Comparison of ENCODE assay signal across 1 cellular context in the genomic region with DNA sequence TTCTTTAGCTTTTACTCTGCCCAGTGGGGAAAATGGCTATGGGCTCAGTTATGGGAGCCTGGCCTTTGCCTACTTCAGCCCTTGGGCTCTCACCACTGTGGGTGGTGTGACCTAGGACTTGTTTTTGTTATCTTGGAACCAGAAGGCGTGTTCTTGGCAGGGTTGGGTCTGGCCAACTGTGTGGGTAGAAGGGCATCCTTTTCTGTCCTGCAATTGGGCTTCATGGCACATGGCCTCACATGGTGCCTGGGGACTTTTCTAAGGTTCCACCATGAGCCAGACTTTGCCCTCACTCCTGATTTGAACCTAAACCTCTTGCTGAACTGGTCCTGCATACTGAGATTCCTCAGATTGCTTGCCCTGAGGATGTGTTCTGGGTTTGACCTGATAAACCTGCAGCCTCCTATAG.
TF ChIP-seq lines count a peak whose summit lies in the region.

No MANE protein-coding gene starts in this region.

TF ChIP-seq in HepG2, 621 proteins besides CTCF, POLR2A, EP300 and RAD21 (continued from another document and continues in another):
- TF ChIP-seq, protein P1, sequence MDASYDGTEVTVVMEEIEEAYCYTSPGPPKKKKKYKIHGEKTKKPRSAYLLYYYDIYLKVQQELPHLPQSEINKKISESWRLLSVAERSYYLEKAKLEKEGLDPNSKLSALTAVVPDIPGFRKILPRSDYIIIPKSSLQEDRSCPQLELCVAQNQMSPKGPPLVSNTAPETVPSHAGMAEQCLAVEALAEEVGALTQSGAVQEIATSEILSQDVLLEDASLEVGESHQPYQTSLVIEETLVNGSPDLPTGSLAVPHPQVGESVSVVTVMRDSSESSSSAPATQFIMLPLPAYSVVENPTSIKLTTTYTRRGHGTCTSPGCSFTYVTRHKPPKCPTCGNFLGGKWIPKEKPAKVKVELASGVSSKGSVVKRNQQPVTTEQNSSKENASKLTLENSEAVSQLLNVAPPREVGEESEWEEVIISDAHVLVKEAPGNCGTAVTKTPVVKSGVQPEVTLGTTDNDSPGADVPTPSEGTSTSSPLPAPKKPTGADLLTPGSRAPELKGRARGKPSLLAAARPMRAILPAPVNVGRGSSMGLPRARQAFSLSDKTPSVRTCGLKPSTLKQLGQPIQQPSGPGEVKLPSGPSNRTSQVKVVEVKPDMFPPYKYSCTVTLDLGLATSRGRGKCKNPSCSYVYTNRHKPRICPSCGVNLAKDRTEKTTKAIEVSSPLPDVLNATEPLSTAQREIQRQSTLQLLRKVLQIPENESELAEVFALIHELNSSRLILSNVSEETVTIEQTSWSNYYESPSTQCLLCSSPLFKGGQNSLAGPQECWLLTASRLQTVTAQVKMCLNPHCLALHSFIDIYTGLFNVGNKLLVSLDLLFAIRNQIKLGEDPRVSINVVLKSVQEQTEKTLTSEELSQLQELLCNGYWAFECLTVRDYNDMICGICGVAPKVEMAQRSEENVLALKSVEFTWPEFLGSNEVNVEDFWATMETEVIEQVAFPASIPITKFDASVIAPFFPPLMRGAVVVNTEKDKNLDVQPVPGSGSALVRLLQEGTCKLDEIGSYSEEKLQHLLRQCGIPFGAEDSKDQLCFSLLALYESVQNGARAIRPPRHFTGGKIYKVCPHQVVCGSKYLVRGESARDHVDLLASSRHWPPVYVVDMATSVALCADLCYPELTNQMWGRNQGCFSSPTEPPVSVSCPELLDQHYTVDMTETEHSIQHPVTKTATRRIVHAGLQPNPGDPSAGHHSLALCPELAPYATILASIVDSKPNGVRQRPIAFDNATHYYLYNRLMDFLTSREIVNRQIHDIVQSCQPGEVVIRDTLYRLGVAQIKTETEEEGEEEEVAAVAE (CRISPR knock-in tag; IDR thresholded peaks at IDR 0.05; ENCODE audit: borderline replicate concordance): no peak
- TF ChIP-seq ZNF644 (CRISPR knock-in tag; IDR thresholded peaks at IDR 0.05; ENCODE audit: low read depth) (peak; percentile 14), AKAP8 (CRISPR knock-in tag; IDR thresholded peaks at IDR 0.05) (no peak), ZNF33B (CRISPR knock-in tag; IDR thresholded peaks at IDR 0.05) (no peak), ZNF768 (CRISPR knock-in tag; IDR thresholded peaks at IDR 0.05) (no peak), CREM (IDR thresholded peaks at IDR 0.05) (no peak), CREM (CRISPR knock-in tag; IDR thresholded peaks at IDR 0.05) (no peak), CBX5 (CRISPR knock-in tag; IDR thresholded peaks at IDR 0.05; ENCODE audit: borderline replicate concordance) (no peak), ERF (CRISPR knock-in tag; IDR thresholded peaks at IDR 0.05) (no peak), AGO1 (IDR thresholded peaks at IDR 0.05; ENCODE audit: low read depth, low read length, poor library complexity, severe bottlenecking) (no peak), ZNF589 (CRISPR knock-in tag; conservative IDR thresholded peaks at IDR 0.05) (no peak), SOX6 (IDR thresholded peaks at IDR 0.05) (no peak), SOX6 (CRISPR knock-in tag; IDR thresholded peaks at IDR 0.05) (no peak), BRD4 (CRISPR knock-in tag; IDR thresholded peaks at IDR 0.05) (no peak), FOXA1 (IDR thresholded peaks at IDR 0.05) (no peak), FOXA1 (CRISPR knock-in tag; IDR thresholded peaks at IDR 0.05) (no peak), SETDB1 (CRISPR knock-in tag; IDR thresholded peaks at IDR 0.05; ENCODE audit: borderline replicate concordance) (peak; percentile 79; the same call in 1 of the 2 replicates), PAF1 (CRISPR knock-in tag; IDR thresholded peaks at IDR 0.05) (no peak), NR2F6 (IDR thresholded peaks at IDR 0.05) (no peak), NR2F6 (CRISPR knock-in tag; IDR thresholded peaks at IDR 0.05) (no peak), SP140L (CRISPR knock-in tag; IDR thresholded peaks at IDR 0.05; ENCODE audit: borderline replicate concordance) (no peak), ZNF772 (CRISPR knock-in tag; IDR thresholded peaks at IDR 0.05) (no peak), PRPF4 (IDR thresholded peaks at IDR 0.05; ENCODE audit: low read depth, low read length, poor library complexity, severe bottlenecking) (no peak), GLI4 (CRISPR knock-in tag; IDR thresholded peaks at IDR 0.05; ENCODE audit: borderline replicate concordance) (no peak), ZNF616 (CRISPR knock-in tag; IDR thresholded peaks at IDR 0.05; ENCODE audit: low read depth) (peak; percentile 22; the same call in 1 of the 2 replicates), ZNF629 (CRISPR knock-in tag; conservative IDR thresholded peaks at IDR 0.05) (no peak)
- TF ChIP-seq, protein P2, sequence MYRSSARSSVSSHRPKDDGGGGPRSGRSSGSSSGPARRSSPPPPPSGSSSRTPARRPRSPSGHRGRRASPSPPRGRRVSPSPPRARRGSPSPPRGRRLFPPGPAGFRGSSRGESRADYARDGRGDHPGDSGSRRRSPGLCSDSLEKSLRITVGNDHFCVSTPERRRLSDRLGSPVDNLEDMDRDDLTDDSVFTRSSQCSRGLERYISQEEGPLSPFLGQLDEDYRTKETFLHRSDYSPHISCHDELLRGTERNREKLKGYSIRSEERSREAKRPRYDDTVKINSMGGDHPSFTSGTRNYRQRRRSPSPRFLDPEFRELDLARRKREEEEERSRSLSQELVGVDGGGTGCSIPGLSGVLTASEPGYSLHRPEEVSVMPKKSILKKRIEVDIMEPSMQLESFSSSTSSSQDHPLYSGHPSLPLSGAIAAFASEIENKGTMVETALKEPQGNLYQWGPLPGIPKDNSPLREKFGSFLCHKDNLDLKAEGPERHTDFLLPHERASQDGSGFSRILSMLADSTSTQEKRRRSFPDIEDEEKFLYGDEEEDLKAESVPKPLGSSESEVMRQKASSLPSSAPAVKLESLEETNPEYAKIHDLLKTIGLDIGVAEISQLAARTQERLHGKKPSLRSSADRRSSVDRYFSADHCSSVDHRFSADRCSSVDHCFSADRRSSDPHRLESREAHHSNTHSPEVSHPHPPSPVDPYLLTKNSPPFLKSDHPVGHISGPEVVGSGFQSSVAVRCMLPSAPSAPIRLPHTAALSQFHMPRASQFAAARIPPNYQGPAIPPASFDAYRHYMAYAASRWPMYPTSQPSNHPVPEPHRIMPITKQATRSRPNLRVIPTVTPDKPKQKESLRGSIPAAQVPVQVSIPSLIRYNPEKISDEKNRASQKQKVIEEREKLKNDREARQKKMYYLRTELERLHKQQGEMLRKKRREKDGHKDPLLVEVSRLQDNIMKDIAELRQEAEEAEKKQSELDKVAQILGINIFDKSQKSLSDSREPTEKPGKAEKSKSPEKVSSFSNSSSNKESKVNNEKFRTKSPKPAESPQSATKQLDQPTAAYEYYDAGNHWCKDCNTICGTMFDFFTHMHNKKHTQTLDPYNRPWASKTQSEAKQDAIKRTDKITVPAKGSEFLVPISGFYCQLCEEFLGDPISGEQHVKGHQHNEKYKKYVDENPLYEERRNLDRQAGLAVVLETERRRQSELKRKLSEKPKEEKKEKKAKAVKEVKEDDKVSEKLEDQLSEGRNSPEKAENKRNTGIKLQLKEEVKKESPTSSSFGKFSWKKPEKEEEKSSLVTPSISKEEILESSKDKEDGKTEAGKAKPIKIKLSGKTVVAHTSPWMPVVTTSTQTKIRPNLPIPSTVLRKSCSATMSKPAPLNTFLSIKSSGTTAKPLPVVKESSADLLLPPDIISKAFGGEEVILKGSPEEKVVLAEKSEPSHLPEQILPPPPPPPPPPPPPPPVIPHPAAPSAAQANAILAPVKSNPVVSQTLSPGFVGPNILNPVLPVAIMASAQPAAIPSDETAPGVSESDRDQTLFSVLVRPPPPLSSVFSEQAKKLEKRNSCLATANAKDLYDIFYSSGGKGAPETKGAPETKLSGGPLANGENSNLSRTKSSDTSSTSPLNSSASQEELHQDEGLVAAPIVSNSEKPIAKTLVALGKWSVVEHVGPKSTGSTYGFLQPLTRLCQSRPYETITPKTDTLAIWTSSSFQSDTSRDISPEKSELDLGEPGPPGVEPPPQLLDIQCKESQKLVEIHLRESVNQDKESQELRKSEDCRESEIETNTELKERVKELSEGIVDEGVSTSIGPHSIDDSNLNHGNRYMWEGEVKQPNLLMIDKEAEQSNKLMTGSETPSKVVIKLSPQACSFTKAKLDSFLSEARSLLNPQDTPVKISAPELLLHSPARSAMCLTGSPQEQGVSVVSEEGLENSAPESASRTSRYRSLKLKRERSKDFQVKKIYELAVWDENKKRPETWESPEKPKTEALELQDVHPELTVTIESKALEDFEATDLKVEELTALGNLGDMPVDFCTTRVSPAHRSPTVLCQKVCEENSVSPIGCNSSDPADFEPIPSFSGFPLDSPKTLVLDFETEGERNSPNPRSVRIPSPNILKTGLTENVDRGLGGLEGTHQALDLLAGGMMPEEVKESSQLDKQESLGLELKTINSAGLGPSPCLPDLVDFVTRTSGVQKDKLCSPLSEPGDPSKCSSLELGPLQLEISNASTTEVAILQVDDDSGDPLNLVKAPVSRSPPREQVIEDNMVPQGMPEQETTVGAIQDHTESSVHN (CRISPR knock-in tag; IDR thresholded peaks at IDR 0.05): no peak
- TF ChIP-seq, protein P3, sequence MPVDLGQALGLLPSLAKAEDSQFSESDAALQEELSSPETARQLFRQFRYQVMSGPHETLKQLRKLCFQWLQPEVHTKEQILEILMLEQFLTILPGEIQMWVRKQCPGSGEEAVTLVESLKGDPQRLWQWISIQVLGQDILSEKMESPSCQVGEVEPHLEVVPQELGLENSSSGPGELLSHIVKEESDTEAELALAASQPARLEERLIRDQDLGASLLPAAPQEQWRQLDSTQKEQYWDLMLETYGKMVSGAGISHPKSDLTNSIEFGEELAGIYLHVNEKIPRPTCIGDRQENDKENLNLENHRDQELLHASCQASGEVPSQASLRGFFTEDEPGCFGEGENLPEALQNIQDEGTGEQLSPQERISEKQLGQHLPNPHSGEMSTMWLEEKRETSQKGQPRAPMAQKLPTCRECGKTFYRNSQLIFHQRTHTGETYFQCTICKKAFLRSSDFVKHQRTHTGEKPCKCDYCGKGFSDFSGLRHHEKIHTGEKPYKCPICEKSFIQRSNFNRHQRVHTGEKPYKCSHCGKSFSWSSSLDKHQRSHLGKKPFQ (CRISPR knock-in tag; IDR thresholded peaks at IDR 0.05; ENCODE audit: insufficient replicate concordance): peak; percentile 57
- TF ChIP-seq, protein P4, sequence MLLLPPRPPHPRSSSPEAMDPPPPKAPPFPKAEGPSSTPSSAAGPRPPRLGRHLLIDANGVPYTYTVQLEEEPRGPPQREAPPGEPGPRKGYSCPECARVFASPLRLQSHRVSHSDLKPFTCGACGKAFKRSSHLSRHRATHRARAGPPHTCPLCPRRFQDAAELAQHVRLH (CRISPR knock-in tag; IDR thresholded peaks at IDR 0.05; ENCODE audit: borderline replicate concordance, low read depth): no peak
- TF ChIP-seq, protein P5, sequence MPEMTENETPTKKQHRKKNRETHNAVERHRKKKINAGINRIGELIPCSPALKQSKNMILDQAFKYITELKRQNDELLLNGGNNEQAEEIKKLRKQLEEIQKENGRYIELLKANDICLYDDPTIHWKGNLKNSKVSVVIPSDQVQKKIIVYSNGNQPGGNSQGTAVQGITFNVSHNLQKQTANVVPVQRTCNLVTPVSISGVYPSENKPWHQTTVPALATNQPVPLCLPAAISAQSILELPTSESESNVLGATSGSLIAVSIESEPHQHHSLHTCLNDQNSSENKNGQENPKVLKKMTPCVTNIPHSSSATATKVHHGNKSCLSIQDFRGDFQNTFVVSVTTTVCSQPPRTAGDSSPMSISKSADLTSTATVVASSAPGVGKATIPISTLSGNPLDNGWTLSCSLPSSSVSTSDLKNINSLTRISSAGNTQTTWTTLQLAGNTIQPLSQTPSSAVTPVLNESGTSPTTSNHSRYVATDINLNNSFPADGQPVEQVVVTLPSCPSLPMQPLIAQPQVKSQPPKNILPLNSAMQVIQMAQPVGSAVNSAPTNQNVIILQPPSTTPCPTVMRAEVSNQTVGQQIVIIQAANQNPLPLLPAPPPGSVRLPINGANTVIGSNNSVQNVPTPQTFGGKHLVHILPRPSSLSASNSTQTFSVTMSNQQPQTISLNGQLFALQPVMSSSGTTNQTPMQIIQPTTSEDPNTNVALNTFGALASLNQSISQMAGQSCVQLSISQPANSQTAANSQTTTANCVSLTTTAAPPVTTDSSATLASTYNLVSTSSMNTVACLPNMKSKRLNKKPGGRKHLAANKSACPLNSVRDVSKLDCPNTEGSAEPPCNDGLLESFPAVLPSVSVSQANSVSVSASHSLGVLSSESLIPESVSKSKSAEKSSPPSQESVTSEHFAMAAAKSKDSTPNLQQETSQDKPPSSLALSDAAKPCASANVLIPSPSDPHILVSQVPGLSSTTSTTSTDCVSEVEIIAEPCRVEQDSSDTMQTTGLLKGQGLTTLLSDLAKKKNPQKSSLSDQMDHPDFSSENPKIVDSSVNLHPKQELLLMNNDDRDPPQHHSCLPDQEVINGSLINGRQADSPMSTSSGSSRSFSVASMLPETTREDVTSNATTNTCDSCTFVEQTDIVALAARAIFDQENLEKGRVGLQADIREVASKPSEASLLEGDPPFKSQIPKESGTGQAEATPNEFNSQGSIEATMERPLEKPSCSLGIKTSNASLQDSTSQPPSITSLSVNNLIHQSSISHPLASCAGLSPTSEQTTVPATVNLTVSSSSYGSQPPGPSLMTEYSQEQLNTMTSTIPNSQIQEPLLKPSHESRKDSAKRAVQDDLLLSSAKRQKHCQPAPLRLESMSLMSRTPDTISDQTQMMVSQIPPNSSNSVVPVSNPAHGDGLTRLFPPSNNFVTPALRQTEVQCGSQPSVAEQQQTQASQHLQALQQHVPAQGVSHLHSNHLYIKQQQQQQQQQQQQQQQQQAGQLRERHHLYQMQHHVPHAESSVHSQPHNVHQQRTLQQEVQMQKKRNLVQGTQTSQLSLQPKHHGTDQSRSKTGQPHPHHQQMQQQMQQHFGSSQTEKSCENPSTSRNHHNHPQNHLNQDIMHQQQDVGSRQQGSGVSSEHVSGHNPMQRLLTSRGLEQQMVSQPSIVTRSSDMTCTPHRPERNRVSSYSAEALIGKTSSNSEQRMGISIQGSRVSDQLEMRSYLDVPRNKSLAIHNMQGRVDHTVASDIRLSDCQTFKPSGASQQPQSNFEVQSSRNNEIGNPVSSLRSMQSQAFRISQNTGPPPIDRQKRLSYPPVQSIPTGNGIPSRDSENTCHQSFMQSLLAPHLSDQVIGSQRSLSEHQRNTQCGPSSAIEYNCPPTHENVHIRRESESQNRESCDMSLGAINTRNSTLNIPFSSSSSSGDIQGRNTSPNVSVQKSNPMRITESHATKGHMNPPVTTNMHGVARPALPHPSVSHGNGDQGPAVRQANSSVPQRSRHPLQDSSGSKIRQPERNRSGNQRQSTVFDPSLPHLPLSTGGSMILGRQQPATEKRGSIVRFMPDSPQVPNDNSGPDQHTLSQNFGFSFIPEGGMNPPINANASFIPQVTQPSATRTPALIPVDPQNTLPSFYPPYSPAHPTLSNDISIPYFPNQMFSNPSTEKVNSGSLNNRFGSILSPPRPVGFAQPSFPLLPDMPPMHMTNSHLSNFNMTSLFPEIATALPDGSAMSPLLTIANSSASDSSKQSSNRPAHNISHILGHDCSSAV (CRISPR knock-in tag; IDR thresholded peaks at IDR 0.05; ENCODE audit: borderline replicate concordance): 0 out of 2 replicates have a peak, but pooled peaks have one; percentile 25
- TF ChIP-seq, protein P6, sequence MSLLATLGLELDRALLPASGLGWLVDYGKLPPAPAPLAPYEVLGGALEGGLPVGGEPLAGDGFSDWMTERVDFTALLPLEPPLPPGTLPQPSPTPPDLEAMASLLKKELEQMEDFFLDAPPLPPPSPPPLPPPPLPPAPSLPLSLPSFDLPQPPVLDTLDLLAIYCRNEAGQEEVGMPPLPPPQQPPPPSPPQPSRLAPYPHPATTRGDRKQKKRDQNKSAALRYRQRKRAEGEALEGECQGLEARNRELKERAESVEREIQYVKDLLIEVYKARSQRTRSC (CRISPR knock-in tag; IDR thresholded peaks at IDR 0.05; ENCODE audit: low read depth): no peak
- TF ChIP-seq, protein P7, sequence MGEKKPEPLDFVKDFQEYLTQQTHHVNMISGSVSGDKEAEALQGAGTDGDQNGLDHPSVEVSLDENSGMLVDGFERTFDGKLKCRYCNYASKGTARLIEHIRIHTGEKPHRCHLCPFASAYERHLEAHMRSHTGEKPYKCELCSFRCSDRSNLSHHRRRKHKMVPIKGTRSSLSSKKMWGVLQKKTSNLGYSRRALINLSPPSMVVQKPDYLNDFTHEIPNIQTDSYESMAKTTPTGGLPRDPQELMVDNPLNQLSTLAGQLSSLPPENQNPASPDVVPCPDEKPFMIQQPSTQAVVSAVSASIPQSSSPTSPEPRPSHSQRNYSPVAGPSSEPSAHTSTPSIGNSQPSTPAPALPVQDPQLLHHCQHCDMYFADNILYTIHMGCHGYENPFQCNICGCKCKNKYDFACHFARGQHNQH (CRISPR knock-in tag; IDR thresholded peaks at IDR 0.05): no peak
